ENCODE assay signal across 1 cellular context in the genomic region with DNA sequence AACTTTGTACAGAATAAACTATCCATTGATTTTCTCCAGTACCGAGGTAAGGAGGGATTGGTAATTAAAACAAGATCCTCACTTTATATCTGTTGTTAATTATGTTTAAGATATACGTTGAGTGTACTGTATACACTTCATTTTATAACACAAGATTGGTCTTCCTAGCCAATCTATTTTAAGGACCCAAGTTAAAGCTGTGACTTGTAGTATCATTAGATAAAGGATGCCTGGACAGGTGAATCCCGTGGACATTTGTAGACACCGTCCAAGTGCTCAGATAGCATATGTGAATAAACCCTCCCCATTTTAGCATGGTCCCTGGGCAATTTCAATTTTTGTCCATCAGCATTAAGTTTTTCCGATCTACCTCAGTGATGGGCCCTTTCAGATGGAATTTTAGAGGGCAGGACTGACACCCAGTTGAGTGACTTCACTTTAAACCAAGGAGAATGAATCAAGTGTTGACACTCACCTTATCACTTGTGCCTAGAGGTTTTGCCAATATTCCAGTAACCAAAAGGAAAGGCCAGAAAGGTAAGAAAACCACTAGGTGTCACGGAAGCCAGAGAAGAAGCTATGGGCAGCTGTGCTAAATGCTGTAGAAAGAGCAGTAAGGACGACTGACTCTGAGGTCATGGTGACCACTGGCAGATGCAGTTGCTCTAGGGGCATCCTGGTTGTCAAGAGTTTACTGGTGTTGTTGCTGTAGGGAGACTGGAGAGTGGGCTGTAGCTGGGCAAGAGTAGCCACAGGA.
A peak's percentile ranks its signal among the peaks of the same experiment; 100 is the strongest.
TF ChIP-seq lines count a peak whose summit lies in the region.

No MANE protein-coding gene starts in this region.

TF ChIP-seq in HepG2, 621 proteins besides CTCF, POLR2A, EP300 and RAD21 (continued from another document and continues in another):
- TF ChIP-seq, protein P1, sequence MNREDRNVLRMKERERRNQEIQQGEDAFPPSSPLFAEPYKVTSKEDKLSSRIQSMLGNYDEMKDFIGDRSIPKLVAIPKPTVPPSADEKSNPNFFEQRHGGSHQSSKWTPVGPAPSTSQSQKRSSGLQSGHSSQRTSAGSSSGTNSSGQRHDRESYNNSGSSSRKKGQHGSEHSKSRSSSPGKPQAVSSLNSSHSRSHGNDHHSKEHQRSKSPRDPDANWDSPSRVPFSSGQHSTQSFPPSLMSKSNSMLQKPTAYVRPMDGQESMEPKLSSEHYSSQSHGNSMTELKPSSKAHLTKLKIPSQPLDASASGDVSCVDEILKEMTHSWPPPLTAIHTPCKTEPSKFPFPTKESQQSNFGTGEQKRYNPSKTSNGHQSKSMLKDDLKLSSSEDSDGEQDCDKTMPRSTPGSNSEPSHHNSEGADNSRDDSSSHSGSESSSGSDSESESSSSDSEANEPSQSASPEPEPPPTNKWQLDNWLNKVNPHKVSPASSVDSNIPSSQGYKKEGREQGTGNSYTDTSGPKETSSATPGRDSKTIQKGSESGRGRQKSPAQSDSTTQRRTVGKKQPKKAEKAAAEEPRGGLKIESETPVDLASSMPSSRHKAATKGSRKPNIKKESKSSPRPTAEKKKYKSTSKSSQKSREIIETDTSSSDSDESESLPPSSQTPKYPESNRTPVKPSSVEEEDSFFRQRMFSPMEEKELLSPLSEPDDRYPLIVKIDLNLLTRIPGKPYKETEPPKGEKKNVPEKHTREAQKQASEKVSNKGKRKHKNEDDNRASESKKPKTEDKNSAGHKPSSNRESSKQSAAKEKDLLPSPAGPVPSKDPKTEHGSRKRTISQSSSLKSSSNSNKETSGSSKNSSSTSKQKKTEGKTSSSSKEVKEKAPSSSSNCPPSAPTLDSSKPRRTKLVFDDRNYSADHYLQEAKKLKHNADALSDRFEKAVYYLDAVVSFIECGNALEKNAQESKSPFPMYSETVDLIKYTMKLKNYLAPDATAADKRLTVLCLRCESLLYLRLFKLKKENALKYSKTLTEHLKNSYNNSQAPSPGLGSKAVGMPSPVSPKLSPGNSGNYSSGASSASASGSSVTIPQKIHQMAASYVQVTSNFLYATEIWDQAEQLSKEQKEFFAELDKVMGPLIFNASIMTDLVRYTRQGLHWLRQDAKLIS (CRISPR knock-in tag; IDR thresholded peaks at IDR 0.05) = peak; percentile 96
- TF ChIP-seq REXO4 (CRISPR knock-in tag; IDR thresholded peaks at IDR 0.05; ENCODE audit: borderline replicate concordance) (no peak), RBM39 (IDR thresholded peaks at IDR 0.05; ENCODE audit: low read depth, low read length, poor library complexity, severe bottlenecking) (no peak), NFRKB (IDR thresholded peaks at IDR 0.05) (no peak), TOE1 (CRISPR knock-in tag; IDR thresholded peaks at IDR 0.05) (no peak), EED (CRISPR knock-in tag; IDR thresholded peaks at IDR 0.05) (no peak), NAIF1 (CRISPR knock-in tag; IDR thresholded peaks at IDR 0.05; ENCODE audit: borderline replicate concordance) (no peak), ZNF781 (CRISPR knock-in tag; IDR thresholded peaks at IDR 0.05; ENCODE audit: borderline replicate concordance, not compliant biosample characterization) (peak; percentile 76), CHD4 (IDR thresholded peaks at IDR 0.05; ENCODE audit: borderline replicate concordance, low read length) (no peak), HMG20A (CRISPR knock-in tag; IDR thresholded peaks at IDR 0.05; ENCODE audit: borderline replicate concordance) (peak; percentile 26; the same call in 1 of the 2 replicates), KDM3A (CRISPR knock-in tag; IDR thresholded peaks at IDR 0.05; ENCODE audit: low read depth) (no peak), RORA (CRISPR knock-in tag; IDR thresholded peaks at IDR 0.05) (0 out of 2 replicates have a peak, but pooled peaks have one; percentile 23), ZNF350 (CRISPR knock-in tag; IDR thresholded peaks at IDR 0.05; ENCODE audit: borderline replicate concordance, low read depth) (peak; percentile 59; the same call in 1 of the 2 replicates), SALL1 (CRISPR knock-in tag; IDR thresholded peaks at IDR 0.05) (peak; percentile 61), ZNF253 (CRISPR knock-in tag; IDR thresholded peaks at IDR 0.05; ENCODE audit: borderline replicate concordance) (no peak), ZNF737 (CRISPR knock-in tag; IDR thresholded peaks at IDR 0.05; ENCODE audit: borderline replicate concordance) (no peak; the same call in 1 of the 2 replicates), EEA1 (CRISPR knock-in tag; IDR thresholded peaks at IDR 0.05; ENCODE audit: borderline replicate concordance) (no peak), STAT5B (CRISPR knock-in tag; IDR thresholded peaks at IDR 0.05) (no peak), ZNF10 (CRISPR knock-in tag; IDR thresholded peaks at IDR 0.05; ENCODE audit: borderline replicate concordance, low read depth) (no peak), KLF12 (CRISPR knock-in tag; IDR thresholded peaks at IDR 0.05; ENCODE audit: borderline replicate concordance) (peak; percentile 26; the same call in 1 of the 2 replicates)
- TF ChIP-seq, protein P2, sequence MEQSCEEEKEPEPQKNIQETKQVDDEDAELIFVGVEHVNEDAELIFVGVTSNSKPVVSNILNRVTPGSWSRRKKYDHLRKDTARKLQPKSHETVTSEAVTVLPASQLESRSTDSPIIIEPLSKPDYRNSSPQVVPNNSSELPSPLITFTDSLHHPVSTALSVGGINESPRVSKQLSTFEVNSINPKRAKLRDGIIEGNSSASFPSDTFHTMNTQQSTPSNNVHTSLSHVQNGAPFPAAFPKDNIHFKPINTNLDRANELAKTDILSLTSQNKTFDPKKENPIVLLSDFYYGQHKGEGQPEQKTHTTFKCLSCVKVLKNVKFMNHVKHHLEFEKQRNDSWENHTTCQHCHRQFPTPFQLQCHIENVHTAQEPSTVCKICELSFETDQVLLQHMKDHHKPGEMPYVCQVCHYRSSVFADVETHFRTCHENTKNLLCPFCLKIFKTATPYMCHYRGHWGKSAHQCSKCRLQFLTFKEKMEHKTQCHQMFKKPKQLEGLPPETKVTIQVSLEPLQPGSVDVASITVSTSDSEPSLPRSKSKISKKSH (CRISPR knock-in tag; IDR thresholded peaks at IDR 0.05; ENCODE audit: borderline replicate concordance) = no peak
- TF ChIP-seq, protein P3, sequence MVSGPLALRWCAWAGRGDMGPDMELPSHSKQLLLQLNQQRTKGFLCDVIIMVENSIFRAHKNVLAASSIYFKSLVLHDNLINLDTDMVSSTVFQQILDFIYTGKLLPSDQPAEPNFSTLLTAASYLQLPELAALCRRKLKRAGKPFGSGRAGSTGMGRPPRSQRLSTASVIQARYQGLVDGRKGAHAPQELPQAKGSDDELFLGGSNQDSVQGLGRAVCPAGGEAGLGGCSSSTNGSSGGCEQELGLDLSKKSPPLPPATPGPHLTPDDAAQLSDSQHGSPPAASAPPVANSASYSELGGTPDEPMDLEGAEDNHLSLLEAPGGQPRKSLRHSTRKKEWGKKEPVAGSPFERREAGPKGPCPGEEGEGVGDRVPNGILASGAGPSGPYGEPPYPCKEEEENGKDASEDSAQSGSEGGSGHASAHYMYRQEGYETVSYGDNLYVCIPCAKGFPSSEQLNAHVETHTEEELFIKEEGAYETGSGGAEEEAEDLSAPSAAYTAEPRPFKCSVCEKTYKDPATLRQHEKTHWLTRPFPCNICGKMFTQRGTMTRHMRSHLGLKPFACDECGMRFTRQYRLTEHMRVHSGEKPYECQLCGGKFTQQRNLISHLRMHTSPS (CRISPR knock-in tag; IDR thresholded peaks at IDR 0.05; ENCODE audit: low read depth) = no peak
- TF ChIP-seq, protein P4, sequence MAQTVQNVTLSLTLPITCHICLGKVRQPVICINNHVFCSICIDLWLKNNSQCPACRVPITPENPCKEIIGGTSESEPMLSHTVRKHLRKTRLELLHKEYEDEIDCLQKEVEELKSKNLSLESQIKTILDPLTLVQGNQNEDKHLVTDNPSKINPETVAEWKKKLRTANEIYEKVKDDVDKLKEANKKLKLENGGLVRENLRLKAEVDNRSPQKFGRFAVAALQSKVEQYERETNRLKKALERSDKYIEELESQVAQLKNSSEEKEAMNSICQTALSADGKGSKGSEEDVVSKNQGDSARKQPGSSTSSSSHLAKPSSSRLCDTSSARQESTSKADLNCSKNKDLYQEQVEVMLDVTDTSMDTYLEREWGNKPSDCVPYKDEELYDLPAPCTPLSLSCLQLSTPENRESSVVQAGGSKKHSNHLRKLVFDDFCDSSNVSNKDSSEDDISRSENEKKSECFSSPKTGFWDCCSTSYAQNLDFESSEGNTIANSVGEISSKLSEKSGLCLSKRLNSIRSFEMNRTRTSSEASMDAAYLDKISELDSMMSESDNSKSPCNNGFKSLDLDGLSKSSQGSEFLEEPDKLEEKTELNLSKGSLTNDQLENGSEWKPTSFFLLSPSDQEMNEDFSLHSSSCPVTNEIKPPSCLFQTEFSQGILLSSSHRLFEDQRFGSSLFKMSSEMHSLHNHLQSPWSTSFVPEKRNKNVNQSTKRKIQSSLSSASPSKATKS (CRISPR knock-in tag; IDR thresholded peaks at IDR 0.05) = no peak
- TF ChIP-seq, protein P5, sequence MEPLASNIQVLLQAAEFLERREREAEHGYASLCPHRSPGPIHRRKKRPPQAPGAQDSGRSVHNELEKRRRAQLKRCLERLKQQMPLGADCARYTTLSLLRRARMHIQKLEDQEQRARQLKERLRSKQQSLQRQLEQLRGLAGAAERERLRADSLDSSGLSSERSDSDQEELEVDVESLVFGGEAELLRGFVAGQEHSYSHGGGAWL (CRISPR knock-in tag; IDR thresholded peaks at IDR 0.05) = no peak
- TF ChIP-seq, protein P6, sequence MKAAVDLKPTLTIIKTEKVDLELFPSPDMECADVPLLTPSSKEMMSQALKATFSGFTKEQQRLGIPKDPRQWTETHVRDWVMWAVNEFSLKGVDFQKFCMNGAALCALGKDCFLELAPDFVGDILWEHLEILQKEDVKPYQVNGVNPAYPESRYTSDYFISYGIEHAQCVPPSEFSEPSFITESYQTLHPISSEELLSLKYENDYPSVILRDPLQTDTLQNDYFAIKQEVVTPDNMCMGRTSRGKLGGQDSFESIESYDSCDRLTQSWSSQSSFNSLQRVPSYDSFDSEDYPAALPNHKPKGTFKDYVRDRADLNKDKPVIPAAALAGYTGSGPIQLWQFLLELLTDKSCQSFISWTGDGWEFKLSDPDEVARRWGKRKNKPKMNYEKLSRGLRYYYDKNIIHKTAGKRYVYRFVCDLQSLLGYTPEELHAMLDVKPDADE (CRISPR knock-in tag; IDR thresholded peaks at IDR 0.05) = no peak
- TF ChIP-seq, protein P7, sequence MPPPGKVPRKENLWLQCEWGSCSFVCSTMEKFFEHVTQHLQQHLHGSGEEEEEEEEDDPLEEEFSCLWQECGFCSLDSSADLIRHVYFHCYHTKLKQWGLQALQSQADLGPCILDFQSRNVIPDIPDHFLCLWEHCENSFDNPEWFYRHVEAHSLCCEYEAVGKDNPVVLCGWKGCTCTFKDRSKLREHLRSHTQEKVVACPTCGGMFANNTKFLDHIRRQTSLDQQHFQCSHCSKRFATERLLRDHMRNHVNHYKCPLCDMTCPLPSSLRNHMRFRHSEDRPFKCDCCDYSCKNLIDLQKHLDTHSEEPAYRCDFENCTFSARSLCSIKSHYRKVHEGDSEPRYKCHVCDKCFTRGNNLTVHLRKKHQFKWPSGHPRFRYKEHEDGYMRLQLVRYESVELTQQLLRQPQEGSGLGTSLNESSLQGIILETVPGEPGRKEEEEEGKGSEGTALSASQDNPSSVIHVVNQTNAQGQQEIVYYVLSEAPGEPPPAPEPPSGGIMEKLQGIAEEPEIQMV (CRISPR knock-in tag; IDR thresholded peaks at IDR 0.05; ENCODE audit: low read depth) = no peak
- TF ChIP-seq, protein P8, sequence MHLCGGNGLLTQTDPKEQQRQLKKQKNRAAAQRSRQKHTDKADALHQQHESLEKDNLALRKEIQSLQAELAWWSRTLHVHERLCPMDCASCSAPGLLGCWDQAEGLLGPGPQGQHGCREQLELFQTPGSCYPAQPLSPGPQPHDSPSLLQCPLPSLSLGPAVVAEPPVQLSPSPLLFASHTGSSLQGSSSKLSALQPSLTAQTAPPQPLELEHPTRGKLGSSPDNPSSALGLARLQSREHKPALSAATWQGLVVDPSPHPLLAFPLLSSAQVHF (CRISPR knock-in tag; IDR thresholded peaks at IDR 0.05) = no peak
- TF ChIP-seq, protein P9, sequence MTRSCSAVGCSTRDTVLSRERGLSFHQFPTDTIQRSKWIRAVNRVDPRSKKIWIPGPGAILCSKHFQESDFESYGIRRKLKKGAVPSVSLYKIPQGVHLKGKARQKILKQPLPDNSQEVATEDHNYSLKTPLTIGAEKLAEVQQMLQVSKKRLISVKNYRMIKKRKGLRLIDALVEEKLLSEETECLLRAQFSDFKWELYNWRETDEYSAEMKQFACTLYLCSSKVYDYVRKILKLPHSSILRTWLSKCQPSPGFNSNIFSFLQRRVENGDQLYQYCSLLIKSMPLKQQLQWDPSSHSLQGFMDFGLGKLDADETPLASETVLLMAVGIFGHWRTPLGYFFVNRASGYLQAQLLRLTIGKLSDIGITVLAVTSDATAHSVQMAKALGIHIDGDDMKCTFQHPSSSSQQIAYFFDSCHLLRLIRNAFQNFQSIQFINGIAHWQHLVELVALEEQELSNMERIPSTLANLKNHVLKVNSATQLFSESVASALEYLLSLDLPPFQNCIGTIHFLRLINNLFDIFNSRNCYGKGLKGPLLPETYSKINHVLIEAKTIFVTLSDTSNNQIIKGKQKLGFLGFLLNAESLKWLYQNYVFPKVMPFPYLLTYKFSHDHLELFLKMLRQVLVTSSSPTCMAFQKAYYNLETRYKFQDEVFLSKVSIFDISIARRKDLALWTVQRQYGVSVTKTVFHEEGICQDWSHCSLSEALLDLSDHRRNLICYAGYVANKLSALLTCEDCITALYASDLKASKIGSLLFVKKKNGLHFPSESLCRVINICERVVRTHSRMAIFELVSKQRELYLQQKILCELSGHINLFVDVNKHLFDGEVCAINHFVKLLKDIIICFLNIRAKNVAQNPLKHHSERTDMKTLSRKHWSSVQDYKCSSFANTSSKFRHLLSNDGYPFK (CRISPR knock-in tag; IDR thresholded peaks at IDR 0.05; ENCODE audit: borderline replicate concordance) = no peak
- TF ChIP-seq, protein P10, sequence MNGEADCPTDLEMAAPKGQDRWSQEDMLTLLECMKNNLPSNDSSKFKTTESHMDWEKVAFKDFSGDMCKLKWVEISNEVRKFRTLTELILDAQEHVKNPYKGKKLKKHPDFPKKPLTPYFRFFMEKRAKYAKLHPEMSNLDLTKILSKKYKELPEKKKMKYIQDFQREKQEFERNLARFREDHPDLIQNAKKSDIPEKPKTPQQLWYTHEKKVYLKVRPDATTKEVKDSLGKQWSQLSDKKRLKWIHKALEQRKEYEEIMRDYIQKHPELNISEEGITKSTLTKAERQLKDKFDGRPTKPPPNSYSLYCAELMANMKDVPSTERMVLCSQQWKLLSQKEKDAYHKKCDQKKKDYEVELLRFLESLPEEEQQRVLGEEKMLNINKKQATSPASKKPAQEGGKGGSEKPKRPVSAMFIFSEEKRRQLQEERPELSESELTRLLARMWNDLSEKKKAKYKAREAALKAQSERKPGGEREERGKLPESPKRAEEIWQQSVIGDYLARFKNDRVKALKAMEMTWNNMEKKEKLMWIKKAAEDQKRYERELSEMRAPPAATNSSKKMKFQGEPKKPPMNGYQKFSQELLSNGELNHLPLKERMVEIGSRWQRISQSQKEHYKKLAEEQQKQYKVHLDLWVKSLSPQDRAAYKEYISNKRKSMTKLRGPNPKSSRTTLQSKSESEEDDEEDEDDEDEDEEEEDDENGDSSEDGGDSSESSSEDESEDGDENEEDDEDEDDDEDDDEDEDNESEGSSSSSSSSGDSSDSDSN (CRISPR knock-in tag; IDR thresholded peaks at IDR 0.05) = no peak
- TF ChIP-seq, protein P11, sequence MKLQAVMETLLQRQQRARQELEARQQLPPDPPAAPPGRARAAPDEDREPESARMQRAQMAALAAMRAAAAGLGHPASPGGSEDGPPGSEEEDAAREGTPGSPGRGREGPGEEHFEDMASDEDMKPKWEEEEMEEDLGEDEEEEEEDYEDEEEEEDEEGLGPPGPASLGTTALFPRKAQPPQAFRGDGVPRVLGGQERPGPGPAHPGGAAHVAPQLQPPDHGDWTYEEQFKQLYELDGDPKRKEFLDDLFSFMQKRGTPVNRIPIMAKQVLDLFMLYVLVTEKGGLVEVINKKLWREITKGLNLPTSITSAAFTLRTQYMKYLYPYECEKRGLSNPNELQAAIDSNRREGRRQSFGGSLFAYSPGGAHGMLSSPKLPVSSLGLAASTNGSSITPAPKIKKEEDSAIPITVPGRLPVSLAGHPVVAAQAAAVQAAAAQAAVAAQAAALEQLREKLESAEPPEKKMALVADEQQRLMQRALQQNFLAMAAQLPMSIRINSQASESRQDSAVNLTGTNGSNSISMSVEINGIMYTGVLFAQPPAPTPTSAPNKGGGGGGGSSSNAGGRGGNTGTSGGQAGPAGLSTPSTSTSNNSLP (IDR thresholded peaks at IDR 0.05; ENCODE audit: low read depth, low read length) = no peak
